ENCODE assay signal across 1 cellular context in genomic region chr17:16585796-16586195, GRCh38.
TF ChIP-seq lines count a peak whose summit lies in the region.

No MANE protein-coding gene starts in this region.

TF ChIP-seq in H1, 55 proteins besides CTCF, POLR2A, EP300 and RAD21:
- no peak for TF ChIP-seq HDAC6 (IDR thresholded peaks at IDR 0.05; ENCODE audit: low read depth, low read length)
- no peak for TF ChIP-seq SIN3A (conservative IDR thresholded peaks at IDR 0.05 in 1 of 2, IDR thresholded peaks at IDR 0.05 in 1 of 2; ENCODE audit: low read depth in 1 of 2, low read length in 2 of 2)
- no peak for TF ChIP-seq EZH2 (IDR thresholded peaks at IDR 0.05; ENCODE audit: low read depth, low read length, severe bottlenecking)
- TF ChIP-seq TAF7 (optimal IDR thresholded peaks at IDR 0.05; ENCODE audit: borderline replicate concordance, low read depth, low read length): no peak
- TF ChIP-seq ATF2 (IDR thresholded peaks at IDR 0.05; ENCODE audit: low read length): no peak
- no peak for TF ChIP-seq CHD1 (IDR thresholded peaks at IDR 0.05; ENCODE audit: low read depth, low read length)
- no peak for TF ChIP-seq NRF1 (IDR thresholded peaks at IDR 0.05; ENCODE audit: low read depth, low read length)
- TF ChIP-seq JUN (IDR thresholded peaks at IDR 0.05; ENCODE audit: low read depth, low read length): no peak
- TF ChIP-seq TCF12 (IDR thresholded peaks at IDR 0.05; ENCODE audit: low read depth, low read length): no peak
